In the genomic region with DNA sequence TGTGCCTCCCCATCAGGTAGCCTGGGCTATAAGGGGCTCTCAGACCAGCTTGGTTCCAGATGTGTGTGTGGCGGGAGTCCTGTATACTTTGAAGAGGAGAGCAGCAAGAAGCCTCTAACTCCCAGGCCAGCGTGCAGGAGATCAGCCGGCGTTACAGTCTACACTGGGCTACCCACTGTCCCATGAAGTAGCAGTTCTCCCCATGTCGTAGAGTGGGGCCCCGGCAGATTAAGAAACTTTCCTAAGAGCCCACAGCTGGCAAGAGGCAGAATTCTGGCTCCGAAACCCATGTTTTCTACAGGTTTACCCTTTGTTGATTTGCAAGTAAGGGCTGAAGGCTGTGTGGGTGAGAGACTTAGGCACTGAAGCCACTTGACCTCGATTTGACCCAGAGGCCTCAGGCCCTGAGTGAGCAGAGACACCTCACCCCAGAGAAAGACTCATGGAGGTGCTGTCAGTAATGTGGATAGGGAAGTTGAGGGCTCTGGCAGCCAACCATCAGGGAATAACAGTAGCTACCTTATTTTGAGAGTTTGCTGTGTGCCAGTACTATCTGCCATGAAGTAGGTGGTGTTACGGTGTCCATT, we compare ENCODE assay signal across 8 cellular contexts. TPM values are rescaled to one million over a fixed set of nuclear protein-coding genes. Genes with fewer than 3 reads are reported as not detected.
DNase-seq lines count a peak whose midpoint lies in the region; ATAC-seq and TF ChIP-seq lines count a peak whose summit lies in the region.

No MANE protein-coding gene starts in this region.

- H3K27me3 Mint-ChIP-seq in CD4-positive, CD25-positive, alpha-beta regulatory T cell, result peaks cover 7% of the 10 kb centered on the region
- H3K27me3 Mint-ChIP-seq in stimulated activated naive B cell treated with anti-CD40 and anti-IgM and Interleukin-4, amounts not matched to agents 10 μg/mL and 1 μg/mL and 100 μg/mL, for 72 hours, result no peaks in the 10 kb centered on the region

- peaks cover 43% of the 10 kb centered on the region for H3K4me1 ChIP-seq in CD4-positive, CD25-positive, alpha-beta regulatory T cell (ENCODE audit: control insufficient read depth, insufficient read depth, low read length, poor library complexity, severe bottlenecking)
- peaks cover 19% of the 10 kb centered on the region for H3K4me1 ChIP-seq in right cardiac atrium (ENCODE audit: control insufficient read depth, insufficient read depth, low read length)

- H3K27ac Mint-ChIP-seq in CD4-positive, CD25-positive, alpha-beta regulatory T cell, result peak overlapping the region; percentile 81 to 99 (median 99)
- H3K27ac Mint-ChIP-seq in stimulated activated naive B cell treated with anti-CD40 and anti-IgM and Interleukin-4, amounts not matched to agents 10 μg/mL and 1 μg/mL and 100 μg/mL, for 72 hours, result peak overlapping the region; percentile 98

- H3K36me3 Mint-ChIP-seq in CD4-positive, CD25-positive, alpha-beta regulatory T cell, result no peaks in the 10 kb centered on the region
- H3K36me3 Mint-ChIP-seq in stimulated activated naive B cell treated with anti-CD40 and anti-IgM and Interleukin-4, amounts not matched to agents 10 μg/mL and 1 μg/mL and 100 μg/mL, for 72 hours, result peaks cover 18 to 22% of the 10 kb centered on the region in 2 donors

- no peaks in the 10 kb centered on the region for H3K36me3 ChIP-seq in CD4-positive, CD25-positive, alpha-beta regulatory T cell (ENCODE audit: control insufficient read depth, insufficient read depth, low read length)

- H3K4me3 Mint-ChIP-seq in CD4-positive, CD25-positive, alpha-beta regulatory T cell, result peak overlapping the region; percentile 88 to 94 (median 90)
- peak overlapping the region; percentile 94 to 99 for H3K4me3 Mint-ChIP-seq in stimulated activated naive B cell treated with anti-CD40 and anti-IgM and Interleukin-4, amounts not matched to agents 10 μg/mL and 1 μg/mL and 100 μg/mL, for 72 hours

- no peak for DNase-seq in CD4-positive, CD25-positive, alpha-beta regulatory T cell
- peak; percentile 11 for DNase-seq in activated CD4-positive, alpha-beta T cell treated with anti-CD3 and anti-CD28 coated beads, Interleukin-2, amount 50 U/mL, for 1 hour
- DNase-seq in right cardiac atrium (peak in 1 of 3 donors; percentile 67), GM13976 (ENCODE audit: low spot score) (no peak), putamen (ENCODE audit: low spot score) (no peak), NCI-H526 (lab: John Stamatoyannopoulos, UW) (no peak)
- no peak for DNase-seq in stimulated activated naive B cell treated with anti-CD40 and anti-IgM and Interleukin-4, amounts not matched to agents 10 μg/mL and 1 μg/mL and 100 μg/mL, for 72 hours

- no peak for TF ChIP-seq CTCF in GM13976 (IDR thresholded peaks at IDR 0.05; ENCODE audit: borderline replicate concordance, control extremely low read depth, extremely low read depth, insufficient read depth, missing control alignments)

- no peak for ATAC-seq in CD4-positive, CD25-positive, alpha-beta regulatory T cell (ENCODE audit: low read depth in 2 of 2)
- ATAC-seq in HG03135 (IDR thresholded peaks at IDR 0.05; ENCODE audit: unreplicated experiment), result peak; percentile 5
- no peak for ATAC-seq in right cardiac atrium
- peak; percentile 14 to 21 for ATAC-seq in stimulated activated naive B cell treated with anti-CD40 and anti-IgM and Interleukin-4, amounts not matched to agents 10 μg/mL and 1 μg/mL and 100 μg/mL, for 72 hours (replicated peaks)

- intact Hi-C loops in right cardiac atrium (cut with DNase I), result loop anchor here in 2 of 4 donors (2.0 to 5.0 kb wide), 3 partner anchors 36 to 86 kb away; no protein-coding TSS in a partner anchor

- in situ Hi-C loops in GM13976 (cut with MboI; ENCODE audit: low sequenced_read_pairs, unreplicated experiment), result no loop called here

- peak overlapping the region; percentile 96 for H3K27ac ChIP-seq in CD4-positive, CD25-positive, alpha-beta regulatory T cell (ENCODE audit: insufficient read depth, low read length, poor library complexity, severe bottlenecking)
- H3K27ac ChIP-seq in right cardiac atrium (ENCODE audit: low read length), result peak overlapping the region; percentile 53

- WGBS in right cardiac atrium, result 47% methylated on average over 9 of the region's 9 CpGs

- H3K4me3 ChIP-seq in CD4-positive, CD25-positive, alpha-beta regulatory T cell (ENCODE audit: low read depth, low read length), result peak overlapping the region; percentile 31
- peak overlapping the region; percentile 87 for H3K4me3 ChIP-seq in right cardiac atrium (ENCODE audit: low read length)

- H3K27me3 ChIP-seq in CD4-positive, CD25-positive, alpha-beta regulatory T cell (ENCODE audit: control insufficient read depth, insufficient read depth, low read length), result no peaks in the 10 kb centered on the region
- no peaks in the 10 kb centered on the region for H3K27me3 ChIP-seq in right cardiac atrium (ENCODE audit: control insufficient read depth, insufficient read depth)

- H3K9me3 Mint-ChIP-seq in CD4-positive, CD25-positive, alpha-beta regulatory T cell, result no peaks in the 10 kb centered on the region
- H3K9me3 Mint-ChIP-seq in stimulated activated naive B cell treated with anti-CD40 and anti-IgM and Interleukin-4, amounts not matched to agents 10 μg/mL and 1 μg/mL and 100 μg/mL, for 72 hours, result no peaks in the 10 kb centered on the region

- no peaks in the 10 kb centered on the region for H3K9me3 ChIP-seq in CD4-positive, CD25-positive, alpha-beta regulatory T cell (ENCODE audit: control insufficient read depth in 2 of 2, low read length in 2 of 2)
- H3K9me3 ChIP-seq in right cardiac atrium (ENCODE audit: control insufficient read depth, low read length), result no peaks in the 10 kb centered on the region

- peaks cover 11 to 59% (median 42%) of the 10 kb centered on the region in 4 donors for H3K4me1 Mint-ChIP-seq in CD4-positive, CD25-positive, alpha-beta regulatory T cell
- H3K4me1 Mint-ChIP-seq in stimulated activated naive B cell treated with anti-CD40 and anti-IgM and Interleukin-4, amounts not matched to agents 10 μg/mL and 1 μg/mL and 100 μg/mL, for 72 hours, result peaks cover 50 to 69% of the 10 kb centered on the region in 2 donors

RNA-seq across cellular contexts. Expression of gene B4GALT1, which starts 0.9 kb away (rescaled TPM):
- total RNA-seq in CD4-positive, CD25-positive, alpha-beta regulatory T cell, result 87.8 TPM
- 10 to 100 TPM; 18.8 to 21.7 (median 20.6) TPM for polyA plus RNA-seq in CD4-positive, CD25-positive, alpha-beta regulatory T cell
- 100 to 1,000 TPM in 1 of 4 donors, 10 to 100 TPM in 3; 44.0 to 137 (median 58.3) TPM for total RNA-seq in right cardiac atrium
- polyA plus RNA-seq in right cardiac atrium, result 24.7 TPM

Comparison
In these comparisons a context has a peak if more than half of its experiments do, and no peak if none do; other contexts are left out.
1. ATAC-seq: peak in HG03135 (single experiment) and stimulated activated naive B cell treated with anti-CD40 and anti-IgM and Interleukin-4, amounts not matched to agents 10 μg/mL and 1 μg/mL and 100 μg/mL, for 72 hours (2 of 2); none in CD4-positive, CD25-positive, alpha-beta regulatory T cell (0 of 2) and right cardiac atrium (0 of 2).